ENCODE assay signal across 38 cellular contexts in genomic region chr5:170201311-170201710, GRCh38. TPM values are rescaled to one million over a fixed set of nuclear protein-coding genes. Genes with fewer than 3 reads are reported as not detected.
"Had no signal": no experiment of that assay in that cellular context is flagged by ENCODE, and none has a peak within 500 bp of the region (broad histone marks: within the 10 kb centered on the region; RNA-seq: fewer than 3 reads in every experiment).

No MANE protein-coding gene starts in this region.

- DNase-seq: activated B cell treated with CpG ODN at 0.5 μM for 24 hours; activated CD4-positive, alpha-beta memory T cell treated with anti-CD3 and anti-CD28 coated beads for 36 hours; activated CD4-positive, alpha-beta T cell treated with anti-CD3 and anti-CD28 coated beads for 4 hours; activated CD4-positive, alpha-beta T cell treated with anti-CD3 and anti-CD28 coated beads, Interleukin-2, amount 50 U/mL, for 1 hour; activated CD4-positive, CD25-positive, alpha-beta regulatory T cell treated with anti-CD3 and anti-CD28 coated beads, Interleukin-2, amount 50 U/mL, for 72 hours; activated CD8-positive, alpha-beta memory T cell treated with anti-CD3 and anti-CD28 coated beads, Interleukin-2, amount 50 U/mL, for 4 hours; activated gamma-delta T cell treated with Interleukin-2 at 50 U/mL for 16 hours; activated naive CD4-positive, alpha-beta T cell treated with anti-CD3 and anti-CD28 coated beads for 36 hours; activated T-cell treated with anti-CD3 and anti-CD28 coated beads for 4 hours; activated T-cell treated with anti-CD3 and anti-CD28 coated beads, Interleukin-2, amount 50 U/mL, for 4 hours; anterior cingulate cortex; caudate nucleus; cerebellar nuclear complex; Kasumi-1; KG1; MG63; NCI-H1092 treated with DMSO at 0.1 percent for 48 hours; NCI-H1417; NCI-H146; NCI-H187; NCI-H2029 treated with DMSO at 0.1 percent for 48 hours; NCI-H2107; NCI-H2171; NCI-H510A; NCI-H526; NCI-H748 treated with DMSO at 0.1 percent for 48 hours; NK-92 treated with Interleukin-12 subunit alpha and Interleukin-12 subunit beta, amount 100 ng/mL, for 24 hours; Peyer's patch; RPMI8226; SW 1271; T1000 had no signal

- H3K4me1 Mint-ChIP-seq: activated B cell treated with CpG ODN at 0.5 μM for 24 hours had no signal

- H3K9me3 Mint-ChIP-seq: activated B cell treated with CpG ODN at 0.5 μM for 24 hours; activated CD4-positive, alpha-beta memory T cell treated with anti-CD3 and anti-CD28 coated beads for 36 hours; activated naive CD4-positive, alpha-beta T cell treated with anti-CD3 and anti-CD28 coated beads for 36 hours; activated naive CD4-positive, alpha-beta T cell treated with anti-CD3 and anti-CD28 coated beads, Interleukin-2, amount 50 U/mL, for 72 hours; activated T-cell treated with anti-CD3 and anti-CD28 coated beads, Interleukin-2, amount 50 U/mL, for 4 hours; activated T-helper 1 cell treated with anti-CD3 and anti-CD28 coated beads, Interleukin-12 subunit alpha, Interleukin-12 subunit beta, Interleukin-2, Interleukin-4 antibody, amounts not matched to agents 30 ng/mL and 10 ng/mL and 1 ng/mL, durations not matched to agents 14 hours and 24 hours and 36 hours had no signal

- H3K27ac Mint-ChIP-seq: activated B cell treated with CpG ODN at 0.5 μM for 24 hours; activated CD4-positive, alpha-beta memory T cell treated with anti-CD3 and anti-CD28 coated beads for 36 hours; activated naive CD4-positive, alpha-beta T cell treated with anti-CD3 and anti-CD28 coated beads for 36 hours; activated T-helper 1 cell treated with anti-CD3 and anti-CD28 coated beads, Interleukin-12 subunit alpha, Interleukin-12 subunit beta, Interleukin-2, Interleukin-4 antibody, amounts not matched to agents 30 ng/mL and 10 ng/mL and 1 ng/mL, durations not matched to agents 14 hours and 24 hours and 36 hours; brain had no signal

- ATAC-seq: activated T-cell treated with anti-CD3 and anti-CD28 coated beads, Interleukin-2, amount 50 U/mL, for 4 hours had no signal

- H3K4me3 Mint-ChIP-seq: activated B cell treated with CpG ODN at 0.5 μM for 24 hours; activated CD4-positive, alpha-beta memory T cell treated with anti-CD3 and anti-CD28 coated beads for 36 hours; activated naive CD4-positive, alpha-beta T cell treated with anti-CD3 and anti-CD28 coated beads for 36 hours; activated T-cell treated with anti-CD3 and anti-CD28 coated beads, Interleukin-2, amount 50 U/mL, for 4 hours; activated T-helper 1 cell treated with anti-CD3 and anti-CD28 coated beads, Interleukin-12 subunit alpha, Interleukin-12 subunit beta, Interleukin-2, Interleukin-4 antibody, amounts not matched to agents 30 ng/mL and 10 ng/mL and 1 ng/mL, durations not matched to agents 14 hours and 24 hours and 36 hours; brain had no signal

- H3K36me3 Mint-ChIP-seq: activated CD4-positive, alpha-beta memory T cell treated with anti-CD3 and anti-CD28 coated beads for 36 hours; activated naive CD4-positive, alpha-beta T cell treated with anti-CD3 and anti-CD28 coated beads, Interleukin-2, amount 50 U/mL, for 72 hours; brain had no signal

RNA-seq across cellular contexts. Expression of gene C5orf58, which starts 31.5 kb away (rescaled TPM):
- total RNA-seq: activated B cell treated with CpG ODN at 0.5 μM for 24 hours; activated CD4-positive, alpha-beta memory T cell treated with anti-CD3 and anti-CD28 coated beads for 36 hours; activated naive CD4-positive, alpha-beta T cell treated with anti-CD3 and anti-CD28 coated beads for 36 hours; activated naive CD4-positive, alpha-beta T cell treated with anti-CD3 and anti-CD28 coated beads, Interleukin-2, amount 50 U/mL, for 72 hours; activated T-cell treated with anti-CD3 and anti-CD28 coated beads, Interleukin-2, amount 50 U/mL, for 4 hours; activated T-helper 1 cell treated with anti-CD3 and anti-CD28 coated beads, Interleukin-12 subunit alpha, Interleukin-12 subunit beta, Interleukin-2, Interleukin-4 antibody, amounts not matched to agents 30 ng/mL and 10 ng/mL and 1 ng/mL, durations not matched to agents 14 hours and 24 hours and 36 hours; bronchial epithelial cell; OCI-LY7; Peyer's patch; T-helper 1 cell treated with Interleukin-12 subunit alpha and Interleukin-12 subunit beta and Interleukin-4 antibody, amounts not matched to agents 30 ng/mL and 1 ng/mL, for 36 hours; T-helper 2 cell treated with Interferon-gamma antibody and Interleukin-4, amounts not matched to agents 100 ng/mL and 5 ng/mL, for 36 hours had no signal
